ENCODE assay signal across 17 cellular contexts in genomic region chr9:100397867-100398266, GRCh38.
"Had no signal": no experiment of that assay in that cellular context is flagged by ENCODE, and none has a peak within 500 bp of the region (broad histone marks: within the 10 kb centered on the region; RNA-seq: fewer than 3 reads in every experiment).

No MANE protein-coding gene starts in this region.

- H3K4me2 ChIP-seq: smooth muscle cell had no signal

- DNase-seq: dorsolateral prefrontal cortex; effector CD8-positive, alpha-beta T cell; foreskin melanocyte; heart right ventricle; hypothalamus; kidney glomerular epithelial cell; mesendoderm; naive B cell; occipital lobe; pancreas; right cardiac atrium; stimulated activated CD4-positive, alpha-beta T cell treated with anti-CD3 and anti-CD28 coated beads, Interleukin-2, amount 100 ng/mL, for 48 hours; stimulated activated naive CD4-positive, alpha-beta T cell treated with Interleukin-2 at 50 U/mL for 16 hours had no signal

- H3K4me3 Mint-ChIP-seq: naive B cell, nephron had no signal

- H3K27me3 Mint-ChIP-seq: progenitor cell of endocrine pancreas had no signal

- H3K36me3 ChIP-seq: heart right ventricle, pancreas had no signal

- H3K27ac ChIP-seq: dorsolateral prefrontal cortex, heart right ventricle, pancreas had no signal

- FAIRE-seq: islet of Langerhans, pancreas had no signal

- H3K36me3 Mint-ChIP-seq: naive B cell had no signal

- ATAC-seq: heart right ventricle, pancreas, right cardiac atrium had no signal

- H3K27me3 ChIP-seq: dorsolateral prefrontal cortex, heart right ventricle, pancreas had no signal

- H3K4me1 Mint-ChIP-seq: naive B cell, nephron had no signal

- H3K4me1 ChIP-seq: pancreas had no signal

- H3K9me3 ChIP-seq: heart right ventricle, pancreas had no signal

- H3K4me3 ChIP-seq: dorsolateral prefrontal cortex, heart right ventricle, pancreas, smooth muscle cell had no signal

- H3K27ac Mint-ChIP-seq: nephron had no signal
